ENCODE assay signal across 1 cellular context in the genomic region with DNA sequence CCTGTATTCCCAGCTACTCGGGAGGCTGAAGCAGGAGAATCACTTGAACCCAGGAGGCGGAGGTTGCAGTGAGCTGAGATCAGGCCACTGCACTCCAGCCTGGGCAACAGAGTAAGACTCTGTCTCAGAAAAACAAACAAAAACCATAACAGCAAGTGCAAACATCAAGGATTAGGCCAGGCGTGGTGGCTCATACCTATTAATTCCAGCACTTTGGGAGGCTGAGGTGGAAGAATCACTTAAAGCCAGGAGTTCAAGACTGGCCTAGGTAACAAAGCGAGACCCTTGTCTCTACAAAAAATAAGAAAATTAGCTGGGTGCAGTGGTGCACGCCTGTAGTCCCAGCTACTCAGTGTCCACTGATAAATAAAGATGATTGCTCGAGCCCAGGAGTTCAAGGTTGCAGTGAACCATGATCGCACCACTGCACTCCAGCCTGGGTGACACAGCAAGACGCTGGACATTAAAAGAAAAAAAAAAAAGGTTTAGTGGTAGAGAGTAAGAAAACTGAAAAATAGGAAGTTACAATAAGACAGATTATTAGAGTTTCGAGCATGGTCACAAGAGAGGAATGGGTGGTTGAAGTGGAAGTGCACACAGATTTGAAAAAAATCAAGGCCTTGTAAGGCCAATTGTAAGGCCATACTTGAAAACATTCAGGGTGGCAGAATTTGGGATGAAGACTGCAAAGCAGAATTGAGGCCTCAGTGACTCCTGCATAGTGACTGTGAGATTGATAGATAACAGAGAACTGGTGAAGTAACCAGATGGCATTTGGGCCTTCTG.
TF ChIP-seq lines count a peak whose summit lies in the region.

No MANE protein-coding gene starts in this region.

TF ChIP-seq in K562, 482 proteins besides CTCF, POLR2A, EP300 and RAD21:
- TF ChIP-seq TEAD2 (tag; IDR thresholded peaks at IDR 0.05) (no peak), ZNF316 (IDR thresholded peaks at IDR 0.05) (peak; percentile 5; the same call in 1 of the 2 replicates), NFE2 (IDR thresholded peaks at IDR 0.05; ENCODE audit: low read depth) (0 out of 2 replicates have a peak, but pooled peaks have one; percentile 14), ZNF384 (IDR thresholded peaks at IDR 0.05; ENCODE audit: low read depth, low read length) (0 out of 2 replicates have a peak, but pooled peaks have one; percentile 18), ZKSCAN8 (CRISPR knock-in tag; IDR thresholded peaks at IDR 0.05) (no peak), ZNF133 (CRISPR knock-in tag; IDR thresholded peaks at IDR 0.05) (no peak), MCM5 (IDR thresholded peaks at IDR 0.05; ENCODE audit: low read depth) (no peak), IFI16 (CRISPR knock-in tag; IDR thresholded peaks at IDR 0.05) (no peak), PML (IDR thresholded peaks at IDR 0.05; ENCODE audit: low read length) (no peak), ZNF695 (CRISPR knock-in tag; IDR thresholded peaks at IDR 0.05) (no peak), ZSCAN32 (CRISPR knock-in tag; IDR thresholded peaks at IDR 0.05) (no peak), XRCC4 (IDR thresholded peaks at IDR 0.05; ENCODE audit: extremely low read depth, insufficient read depth, insufficient read length) (no peak), ZNF134 (CRISPR knock-in tag; conservative IDR thresholded peaks at IDR 0.05) (no peak), ZNF696 (CRISPR knock-in tag; conservative IDR thresholded peaks at IDR 0.05) (no peak), CHD1 (IDR thresholded peaks at IDR 0.05; ENCODE audit: low read length) (no peak), ZNF146 (CRISPR knock-in tag; IDR thresholded peaks at IDR 0.05; ENCODE audit: unreplicated experiment) (no peak), TAF1 (IDR thresholded peaks at IDR 0.05; ENCODE audit: control insufficient read depth, extremely low read depth, insufficient read depth, low read length, severe bottlenecking) (no peak), CBX2 (IDR thresholded peaks at IDR 0.05; ENCODE audit: insufficient read depth, low read length, poor library complexity, severe bottlenecking) (no peak), ZNF77 (CRISPR knock-in tag; IDR thresholded peaks at IDR 0.05) (no peak)
- TF ChIP-seq, protein P1, sequence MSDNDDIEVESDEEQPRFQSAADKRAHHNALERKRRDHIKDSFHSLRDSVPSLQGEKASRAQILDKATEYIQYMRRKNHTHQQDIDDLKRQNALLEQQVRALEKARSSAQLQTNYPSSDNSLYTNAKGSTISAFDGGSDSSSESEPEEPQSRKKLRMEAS (CRISPR knock-in tag; IDR thresholded peaks at IDR 0.05), result no peak
- TF ChIP-seq, protein P2, sequence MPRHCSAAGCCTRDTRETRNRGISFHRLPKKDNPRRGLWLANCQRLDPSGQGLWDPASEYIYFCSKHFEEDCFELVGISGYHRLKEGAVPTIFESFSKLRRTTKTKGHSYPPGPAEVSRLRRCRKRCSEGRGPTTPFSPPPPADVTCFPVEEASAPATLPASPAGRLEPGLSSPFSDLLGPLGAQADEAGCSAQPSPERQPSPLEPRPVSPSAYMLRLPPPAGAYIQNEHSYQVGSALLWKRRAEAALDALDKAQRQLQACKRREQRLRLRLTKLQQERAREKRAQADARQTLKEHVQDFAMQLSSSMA (CRISPR knock-in tag; IDR thresholded peaks at IDR 0.05), result no peak
- TF ChIP-seq, protein P3, sequence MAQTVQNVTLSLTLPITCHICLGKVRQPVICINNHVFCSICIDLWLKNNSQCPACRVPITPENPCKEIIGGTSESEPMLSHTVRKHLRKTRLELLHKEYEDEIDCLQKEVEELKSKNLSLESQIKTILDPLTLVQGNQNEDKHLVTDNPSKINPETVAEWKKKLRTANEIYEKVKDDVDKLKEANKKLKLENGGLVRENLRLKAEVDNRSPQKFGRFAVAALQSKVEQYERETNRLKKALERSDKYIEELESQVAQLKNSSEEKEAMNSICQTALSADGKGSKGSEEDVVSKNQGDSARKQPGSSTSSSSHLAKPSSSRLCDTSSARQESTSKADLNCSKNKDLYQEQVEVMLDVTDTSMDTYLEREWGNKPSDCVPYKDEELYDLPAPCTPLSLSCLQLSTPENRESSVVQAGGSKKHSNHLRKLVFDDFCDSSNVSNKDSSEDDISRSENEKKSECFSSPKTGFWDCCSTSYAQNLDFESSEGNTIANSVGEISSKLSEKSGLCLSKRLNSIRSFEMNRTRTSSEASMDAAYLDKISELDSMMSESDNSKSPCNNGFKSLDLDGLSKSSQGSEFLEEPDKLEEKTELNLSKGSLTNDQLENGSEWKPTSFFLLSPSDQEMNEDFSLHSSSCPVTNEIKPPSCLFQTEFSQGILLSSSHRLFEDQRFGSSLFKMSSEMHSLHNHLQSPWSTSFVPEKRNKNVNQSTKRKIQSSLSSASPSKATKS (CRISPR knock-in tag; IDR thresholded peaks at IDR 0.05), result no peak
TF ChIP-seq in K562: peak in this region for 3.
